1 cellular context compared by ENCODE assay signal in the genomic region with DNA sequence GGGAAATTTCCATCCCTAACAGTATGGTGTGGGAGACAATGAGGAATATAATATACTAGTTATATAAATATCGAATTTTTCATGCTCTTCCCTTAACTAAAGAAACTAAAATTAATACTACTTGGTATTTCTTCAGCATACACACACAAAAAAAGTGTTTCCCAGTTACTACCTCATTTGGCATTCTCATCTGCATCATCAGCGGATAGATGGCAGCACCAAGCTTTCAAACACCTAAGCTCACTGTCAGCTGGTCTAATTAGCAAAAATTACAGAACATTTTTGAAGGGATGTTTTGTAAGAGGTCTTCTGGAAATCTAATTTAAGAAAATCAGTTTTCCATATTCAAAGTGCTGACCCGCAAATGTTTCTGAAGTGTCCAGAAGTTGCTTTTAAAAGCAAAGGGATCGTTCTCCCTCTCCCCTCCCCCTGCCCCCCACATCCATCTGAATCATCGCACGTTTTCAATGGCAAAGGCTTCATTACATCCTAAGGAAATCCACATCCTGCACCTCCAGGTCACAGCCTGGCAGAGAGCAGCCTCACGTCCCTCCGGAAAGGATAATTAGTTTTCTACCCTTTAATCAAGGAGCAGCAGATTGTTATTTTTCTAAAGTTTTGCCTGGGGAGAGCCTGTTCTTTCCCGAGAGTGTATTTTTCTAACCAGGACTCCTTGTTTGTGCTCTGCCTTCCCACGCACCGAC.
TF ChIP-seq lines count a peak whose summit lies in the region.

No MANE protein-coding gene starts in this region.

TF ChIP-seq in H1, 55 proteins besides CTCF, POLR2A, EP300 and RAD21:
- no peak for TF ChIP-seq SP2 (IDR thresholded peaks at IDR 0.05; ENCODE audit: low read length)
- no peak for TF ChIP-seq ATF3 (IDR thresholded peaks at IDR 0.05; ENCODE audit: insufficient read depth, low read depth, low read length)
- no peak for TF ChIP-seq KDM1A (IDR thresholded peaks at IDR 0.05; ENCODE audit: borderline replicate concordance, low read length)
- TF ChIP-seq SAP30 (IDR thresholded peaks at IDR 0.05; ENCODE audit: insufficient read depth, insufficient replicate concordance, low read length) = no peak
- TF ChIP-seq POLR2AphosphoS5 (IDR thresholded peaks at IDR 0.05; ENCODE audit: low read depth, low read length) = no peak
- TF ChIP-seq BACH1 (IDR thresholded peaks at IDR 0.05; ENCODE audit: low read length) = no peak
- no peak for TF ChIP-seq JUN (IDR thresholded peaks at IDR 0.05; ENCODE audit: low read depth, low read length)
- TF ChIP-seq MAFK (IDR thresholded peaks at IDR 0.05; ENCODE audit: low read depth, low read length) = no peak
- no peak for TF ChIP-seq CREB1 (IDR thresholded peaks at IDR 0.05)
- no peak for TF ChIP-seq PHF8 (conservative IDR thresholded peaks at IDR 0.05; ENCODE audit: low read depth, low read length)
- TF ChIP-seq NANOG (IDR thresholded peaks at IDR 0.05; ENCODE audit: insufficient read depth, low read depth, low read length, poor library complexity, severe bottlenecking) = no peak
- TF ChIP-seq GABPA (IDR thresholded peaks at IDR 0.05; ENCODE audit: borderline replicate concordance, insufficient read depth, low read length) = no peak
- TF ChIP-seq TBP (IDR thresholded peaks at IDR 0.05; ENCODE audit: low read depth, low read length) = no peak
- no peak for TF ChIP-seq RBBP5 (IDR thresholded peaks at IDR 0.05; ENCODE audit: borderline replicate concordance, low read depth, low read length)
- TF ChIP-seq HDAC2 (IDR thresholded peaks at IDR 0.05; ENCODE audit: borderline replicate concordance in 1 of 2, low read depth in 2 of 2, low read length in 2 of 2) = no peak
